In the genomic region with DNA sequence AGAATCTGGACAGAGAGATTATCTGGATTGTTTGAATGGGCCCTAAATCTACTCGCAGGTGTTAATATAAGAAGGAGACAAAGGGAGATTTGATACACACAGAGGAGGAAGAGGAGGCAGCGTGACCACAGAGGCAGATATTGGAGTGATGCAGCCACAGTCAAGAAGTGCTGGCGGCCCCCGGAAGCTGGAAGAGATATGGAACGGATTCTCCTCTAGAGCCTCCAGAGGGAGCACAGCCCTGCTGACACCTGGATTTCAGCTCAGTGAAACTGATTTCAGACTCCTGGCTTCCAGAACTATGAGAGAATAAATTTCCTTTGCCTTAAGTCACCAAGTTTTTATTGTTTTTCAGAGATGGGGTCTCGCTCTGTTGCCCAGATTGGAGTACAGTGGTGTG, we compare ENCODE assay signal across 16 cellular contexts.
"Had no signal": no experiment of that assay in that cellular context is flagged by ENCODE, and none has a peak within 500 bp of the region (broad histone marks: within the 10 kb centered on the region; RNA-seq: fewer than 3 reads in every experiment).

No MANE protein-coding gene starts in this region.

- H3K27ac ChIP-seq: adrenal gland, colonic mucosa, hepatocyte, parathyroid adenoma had no signal

- H3K4me2 ChIP-seq: hepatocyte had no signal

- H3K4me1 ChIP-seq: adrenal gland had no signal

- DNase-seq: activated CD4-positive, alpha-beta memory T cell treated with anti-CD3 and anti-CD28 coated beads for 36 hours; activated CD4-positive, alpha-beta T cell treated with anti-CD3 and anti-CD28 coated beads for 1 hour; activated naive CD4-positive, alpha-beta T cell treated with anti-CD3 and anti-CD28 coated beads, Interleukin-2, amount 10 ng/mL, durations not matched to agents 7 days and 5 days; activated T-cell treated with anti-CD3 and anti-CD28 coated beads, Interleukin-2, amount 50 U/mL, for 24 hours; adrenal gland; colonic mucosa; islet precursor cell; naive B cell; retina; stimulated activated CD4-positive, alpha-beta T cell treated with anti-CD3 and anti-CD28 coated beads, Interleukin-2, amount 100 ng/mL, for 48 hours; stimulated activated naive CD4-positive, alpha-beta T cell treated with Interleukin-2 at 50 U/mL for 16 hours; substantia nigra; T1000 had no signal

- H3K79me2 ChIP-seq: hepatocyte, parathyroid adenoma had no signal

- H3K36me3 ChIP-seq: adrenal gland, colonic mucosa had no signal

- H2AFZ ChIP-seq: hepatocyte had no signal

- H3K27me3 ChIP-seq: adrenal gland, colonic mucosa, hepatocyte had no signal

- H3K9me3 ChIP-seq: adrenal gland, colonic mucosa had no signal

- H3K4me3 ChIP-seq: adrenal gland, colonic mucosa, hepatocyte had no signal

- H3K9ac ChIP-seq: parathyroid adenoma had no signal

- ATAC-seq: esophagus mucosa had no signal
